11 cellular contexts compared by ENCODE assay signal in the genomic region with DNA sequence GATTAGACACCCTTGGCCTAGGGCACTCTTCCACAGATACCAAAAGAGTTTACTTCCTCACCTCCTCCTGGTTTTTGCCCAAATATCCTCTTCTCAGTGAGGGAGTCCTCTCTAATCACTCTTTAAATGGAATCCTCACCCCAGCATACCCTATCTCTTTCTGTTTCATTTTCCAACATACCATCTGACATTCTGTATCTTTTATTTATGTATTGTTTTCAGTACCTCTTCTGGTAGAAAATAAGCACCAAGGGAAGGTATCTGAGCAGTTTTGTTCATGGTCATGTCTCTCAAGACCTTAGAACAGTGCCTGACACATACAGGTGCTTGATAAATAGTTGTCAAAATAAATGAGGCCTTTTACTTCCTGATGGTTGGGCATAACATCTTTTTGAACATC. TPM values are rescaled to one million over a fixed set of nuclear protein-coding genes. Genes with fewer than 3 reads are reported as not detected.
DNase-seq lines count a peak whose midpoint lies in the region; ATAC-seq, FAIRE-seq and TF ChIP-seq lines count a peak whose summit lies in the region.
"Had no signal": no experiment of that assay in that cellular context is flagged by ENCODE, and none has a peak within 500 bp of the region (broad histone marks: within the 10 kb centered on the region; RNA-seq: fewer than 3 reads in every experiment).

No MANE protein-coding gene starts in this region.

- peak overlapping the region; percentile 14 for H3K27ac Mint-ChIP-seq in astrocyte (ENCODE audit: unreplicated experiment)

- no peak overlapping the region for H3K4me3 Mint-ChIP-seq in astrocyte (ENCODE audit: unreplicated experiment)

- H3K27me3 Mint-ChIP-seq in astrocyte (ENCODE audit: low read depth, unreplicated experiment), result no peaks in the 10 kb centered on the region

- H3K4me1 ChIP-seq in astrocyte (ENCODE audit: insufficient read depth, low read length), result no peaks in the 10 kb centered on the region
- H3K4me1 ChIP-seq: parathyroid adenoma had no signal

- peaks cover 5% of the 10 kb centered on the region for H3K9me3 Mint-ChIP-seq in astrocyte (ENCODE audit: unreplicated experiment)

- H3K79me2 ChIP-seq in astrocyte (ENCODE audit: insufficient read depth, low read length), result no peaks in the 10 kb centered on the region
- H3K79me2 ChIP-seq: parathyroid adenoma had no signal

- H3K27me3 ChIP-seq in astrocyte (ENCODE audit: insufficient read depth, low read length), result no peaks in the 10 kb centered on the region
- no peaks in the 10 kb centered on the region for H3K27me3 ChIP-seq in H7 (ENCODE audit: control insufficient read depth, insufficient read depth, low read length)
- no peaks in the 10 kb centered on the region for H3K27me3 ChIP-seq in WERI-Rb-1 (ENCODE audit: insufficient read depth, low read depth, severe bottlenecking)

- DNase-seq in astrocyte (ENCODE audit: low read depth), result no peak
- no peak for DNase-seq in H7
- DNase-seq in caudate nucleus (lab: John Stamatoyannopoulos, UW), result no peak
- no peak for DNase-seq in WERI-Rb-1
- DNase-seq in DMS 273 (lab: John Stamatoyannopoulos, UW; ENCODE audit: unreplicated experiment), result no peak
- DNase-seq: activated effector memory CD4-positive, alpha-beta T cell treated with anti-CD3 and anti-CD28 coated beads, Interleukin-2, amount 50 U/mL, for 16 hours; NCI-H2227 treated with DMSO at 0.1 percent for 48 hours had no signal

- H3K4me2 ChIP-seq in astrocyte (ENCODE audit: low read length), result no peak overlapping the region

- H3K4me1 Mint-ChIP-seq in astrocyte (ENCODE audit: low read depth, unreplicated experiment), result no peaks in the 10 kb centered on the region

- no peaks in the 10 kb centered on the region for H3K36me3 Mint-ChIP-seq in astrocyte (ENCODE audit: low read depth, unreplicated experiment)

- H4K20me1 ChIP-seq in astrocyte (ENCODE audit: insufficient read depth, low read length), result no peaks in the 10 kb centered on the region

- H3K4me3 ChIP-seq in astrocyte (ENCODE audit: insufficient read depth, low read depth, low read length), result no peak overlapping the region
- no peak overlapping the region for H3K4me3 ChIP-seq in H7 (ENCODE audit: insufficient read depth, low read depth, low read length)
- H3K4me3 ChIP-seq in WERI-Rb-1 (ENCODE audit: low read depth, low read length), result no peak overlapping the region

- no peak overlapping the region for H3K9ac ChIP-seq in astrocyte (ENCODE audit: low read length)
- H3K9ac ChIP-seq: parathyroid adenoma had no signal

- H2AFZ ChIP-seq in astrocyte (ENCODE audit: low read depth, low read length), result no peak overlapping the region
- H2AFZ ChIP-seq: parathyroid adenoma had no signal

- H3K27ac ChIP-seq in astrocyte (ENCODE audit: low read depth, low read length) (no peak overlapping the region), caudate nucleus (ENCODE audit: low read depth, low read length) (no peak overlapping the region), WERI-Rb-1 (no peak overlapping the region)
- H3K27ac ChIP-seq: parathyroid adenoma had no signal

- ATAC-seq in GM18868 (IDR thresholded peaks at IDR 0.05; ENCODE audit: unreplicated experiment), result peak; percentile 58
- ATAC-seq in GM21447 (IDR thresholded peaks at IDR 0.05; ENCODE audit: unreplicated experiment), result peak; percentile 85
- ATAC-seq in HG03108 (IDR thresholded peaks at IDR 0.05; ENCODE audit: unreplicated experiment), result peak; percentile 62

- no peak for FAIRE-seq in astrocyte (lab: Jason Lieb, UNC)

- H3K9me3 ChIP-seq in astrocyte (ENCODE audit: insufficient read depth, low read depth, low read length) (no peaks in the 10 kb centered on the region), WERI-Rb-1 (ENCODE audit: severe bottlenecking) (no peaks in the 10 kb centered on the region)

- TF ChIP-seq CTCF in astrocyte (IDR thresholded peaks at IDR 0.05; ENCODE audit: insufficient read depth, low read depth, low read length), result no peak
- no peak for TF ChIP-seq CTCF in WERI-Rb-1 (IDR thresholded peaks at IDR 0.05; ENCODE audit: low read depth, low read length)

- H3K36me3 ChIP-seq in astrocyte (ENCODE audit: insufficient read depth, low read length) (no peaks in the 10 kb centered on the region), H7 (replicated peaks; ENCODE audit: control insufficient read depth, insufficient read depth, low read length) (no peaks in the 10 kb centered on the region), WERI-Rb-1 (no peaks in the 10 kb centered on the region)

RNA-seq across cellular contexts. Expression of a gene that starts 55.1 kb away (rescaled TPM):
- total RNA-seq in astrocyte, result 17.5 and 19.6 TPM in 2 replicates
- total RNA-seq in H7 (2014; rRNA removed; shearing (Covaris generic)), result 0.55 and 2.3 TPM in 2 replicates
